ENCODE assay signal across 12 cellular contexts in the genomic region with DNA sequence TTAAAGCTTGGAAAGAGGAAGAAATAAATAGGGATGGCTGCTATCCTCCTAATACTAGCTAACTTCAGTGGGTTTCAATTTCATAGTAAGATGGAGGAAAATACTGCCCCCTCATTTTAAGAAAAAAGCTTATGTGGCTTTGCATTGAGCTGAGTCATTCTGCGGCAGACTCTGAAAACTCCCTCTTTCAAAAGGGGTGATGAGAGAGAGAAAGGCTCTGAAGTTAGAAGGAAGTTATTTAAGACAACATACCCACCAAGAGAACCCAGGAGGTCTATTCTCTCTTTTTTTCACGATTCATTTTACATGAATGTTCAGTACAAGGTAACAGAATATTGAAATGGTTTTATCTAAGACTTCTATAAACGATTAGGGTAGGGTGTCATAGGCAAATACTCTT. TPM values are rescaled to one million over a fixed set of nuclear protein-coding genes. Genes with fewer than 3 reads are reported as not detected.
DNase-seq lines count a peak whose midpoint lies in the region; ATAC-seq lines count a peak whose summit lies in the region.
"Had no signal": no experiment of that assay in that cellular context is flagged by ENCODE, and none has a peak within 500 bp of the region (broad histone marks: within the 10 kb centered on the region; RNA-seq: fewer than 3 reads in every experiment).

No MANE protein-coding gene starts in this region.

- DNase-seq in SK-N-DZ (ENCODE audit: low spot score) (no peak), NCI-H2227 treated with DMSO at 0.1 percent for 48 hours (lab: John Stamatoyannopoulos, UW) (no peak), mesenchymal stem cell (no peak), islet precursor cell (no peak)
- DNase-seq: stimulated activated CD4-positive, alpha-beta T cell treated with anti-CD3 and anti-CD28 coated beads, Interleukin-1b, Interleukin-23, amount 100 ng/mL, for 48 hours had no signal

- no peak overlapping the region for H3K27ac Mint-ChIP-seq in activated T-helper 17 cell treated with anti-CD3 and anti-CD28 coated beads, Interleukin-2, amount 50 U/mL, for 72 hours
- H3K27ac Mint-ChIP-seq: memory B cell had no signal

- H3K14ac ChIP-seq in mesenchymal stem cell (ENCODE audit: low read length in 2 of 2): no peak overlapping the region

- H3K27ac ChIP-seq in mesenchymal stem cell (ENCODE audit: low read length, poor library complexity, severe bottlenecking): no peak overlapping the region
- H3K27ac ChIP-seq: SJSA1 had no signal

- H3K27me3 ChIP-seq in mesenchymal stem cell (ENCODE audit: control insufficient read depth in 1 of 2, insufficient read depth in 1 of 2, low read length in 2 of 2): peaks cover 80 to 98% of the 10 kb centered on the region in 2 experiments

- H3K79me1 ChIP-seq in mesenchymal stem cell (replicated peaks; ENCODE audit: low read length, poor library complexity, severe bottlenecking): no peaks in the 10 kb centered on the region

- WGBS in mesenchymal stem cell: no CpG with 5 or more reads among the region's 3 CpGs

- H3K36me3 ChIP-seq in mesenchymal stem cell (ENCODE audit: control insufficient read depth in 1 of 2, insufficient read depth in 2 of 2, low read depth in 1 of 2, low read length in 2 of 2): no peaks in the 10 kb centered on the region
- H3K36me3 ChIP-seq: SJSA1 had no signal

- H2BK15ac ChIP-seq in mesenchymal stem cell (ENCODE audit: low read depth, poor library complexity, severe bottlenecking): no peak overlapping the region

- peak overlapping the region; percentile 5 for H3K4me3 Mint-ChIP-seq in activated T-helper 17 cell treated with anti-CD3 and anti-CD28 coated beads, Interleukin-2, amount 50 U/mL, for 72 hours
- H3K4me3 Mint-ChIP-seq: memory B cell had no signal

- H3K23ac ChIP-seq in mesenchymal stem cell (ENCODE audit: low read length in 2 of 2): no peak overlapping the region

- H3K4me1 Mint-ChIP-seq in activated T-helper 17 cell treated with anti-CD3 and anti-CD28 coated beads, Interleukin-2, amount 50 U/mL, for 72 hours: peaks cover 15% of the 10 kb centered on the region
- H3K4me1 Mint-ChIP-seq: memory B cell had no signal

- no peak overlapping the region for H3K4ac ChIP-seq in mesenchymal stem cell (ENCODE audit: low read depth in 1 of 2, low read length in 2 of 2)

- H3K27me3 Mint-ChIP-seq in activated T-helper 17 cell treated with anti-CD3 and anti-CD28 coated beads, Interleukin-2, amount 50 U/mL, for 72 hours: peaks cover 64% of the 10 kb centered on the region

- H3K18ac ChIP-seq in mesenchymal stem cell (ENCODE audit: low read depth in 1 of 2, low read length in 2 of 2): no peak overlapping the region

- no peaks in the 10 kb centered on the region for H3K36me3 Mint-ChIP-seq in activated T-helper 17 cell treated with anti-CD3 and anti-CD28 coated beads, Interleukin-2, amount 50 U/mL, for 72 hours (ENCODE audit: low read depth)

- H3K9me3 ChIP-seq in mesenchymal stem cell (ENCODE audit: control insufficient read depth, low read length): no peaks in the 10 kb centered on the region

- no peak overlapping the region for H2AK5ac ChIP-seq in mesenchymal stem cell (ENCODE audit: low read length, severe bottlenecking)

- H2BK5ac ChIP-seq in mesenchymal stem cell (ENCODE audit: low read depth, low read length, poor library complexity, severe bottlenecking): no peak overlapping the region

- peak; percentile 71 for ATAC-seq in GM18520 (IDR thresholded peaks at IDR 0.05; ENCODE audit: unreplicated experiment)
- peak; percentile 54 for ATAC-seq in GM21515 (IDR thresholded peaks at IDR 0.05; ENCODE audit: unreplicated experiment)
- ATAC-seq in HG03280 (IDR thresholded peaks at IDR 0.05; ENCODE audit: unreplicated experiment): peak; percentile 59
- ATAC-seq in activated T-helper 17 cell treated with anti-CD3 and anti-CD28 coated beads, Interleukin-2, amount 50 U/mL, for 72 hours (replicated peaks): peak; percentile 77
- ATAC-seq: esophagus mucosa had no signal

- no peak overlapping the region for H3K4me3 ChIP-seq in mesenchymal stem cell (ENCODE audit: insufficient read depth in 1 of 2, low read depth in 1 of 2, low read length in 2 of 2)
- H3K4me3 ChIP-seq: SJSA1 had no signal

- no peak overlapping the region for H2AFZ ChIP-seq in mesenchymal stem cell (ENCODE audit: low read depth, low read length)

- H2BK120ac ChIP-seq in mesenchymal stem cell (ENCODE audit: low read depth, low read length): no peak overlapping the region

- no peak overlapping the region for H3K9ac ChIP-seq in mesenchymal stem cell (ENCODE audit: low read length)

- no peak overlapping the region for H3K4me2 ChIP-seq in mesenchymal stem cell (ENCODE audit: low read length, poor library complexity, severe bottlenecking)

- H3K4me1 ChIP-seq in mesenchymal stem cell (ENCODE audit: control insufficient read depth, insufficient read depth, low read depth, low read length): peaks cover 30% of the 10 kb centered on the region

- H3K9me3 Mint-ChIP-seq in activated T-helper 17 cell treated with anti-CD3 and anti-CD28 coated beads, Interleukin-2, amount 50 U/mL, for 72 hours: no peaks in the 10 kb centered on the region
- H3K9me3 Mint-ChIP-seq: memory B cell had no signal

- no peak overlapping the region for H2BK12ac ChIP-seq in mesenchymal stem cell (ENCODE audit: low read length in 2 of 2)

- no peak overlapping the region for H4K8ac ChIP-seq in mesenchymal stem cell (ENCODE audit: low read length)

- H4K91ac ChIP-seq in mesenchymal stem cell (ENCODE audit: low read length): no peak overlapping the region

RNA-seq across cellular contexts. Expression of gene PRDM13, which starts 4.5 kb away (rescaled TPM):
- not detected for total RNA-seq in activated T-helper 17 cell treated with anti-CD3 and anti-CD28 coated beads, Interleukin-2, amount 50 U/mL, for 72 hours
- polyA plus RNA-seq in SK-N-DZ (2014; cell fraction: cytosol; rRNA removed): 1.3 and 1.4 TPM in 2 replicates
- polyA plus RNA-seq in SK-N-DZ (2014; cell fraction: nucleus; rRNA removed): 0.26 and 0.70 TPM in 2 replicates
- not detected for polyA plus RNA-seq in mesenchymal stem cell (2013, experiment 1 of 2)
- polyA plus RNA-seq in mesenchymal stem cell (2013, experiment 2 of 2): not detected
- total RNA-seq: esophagus mucosa, SJSA1 had no signal

RNA-seq across cellular contexts. Expression of gene CCNC, which starts 42.7 kb away (rescaled TPM):
- total RNA-seq in activated T-helper 17 cell treated with anti-CD3 and anti-CD28 coated beads, Interleukin-2, amount 50 U/mL, for 72 hours: 10 to 100 TPM; 33.2 to 51.1 TPM
- 61.3 and 69.1 TPM in 2 replicates for polyA plus RNA-seq in SK-N-DZ (2014; cell fraction: cytosol; rRNA removed)
- 76.9 and 84.6 TPM in 2 replicates for polyA plus RNA-seq in SK-N-DZ (2014; cell fraction: nucleus; rRNA removed)
- polyA plus RNA-seq in mesenchymal stem cell (2013, experiment 1 of 2): 26.7 TPM
- 27.8 TPM for polyA plus RNA-seq in mesenchymal stem cell (2013, experiment 2 of 2)
